In the genomic region with DNA sequence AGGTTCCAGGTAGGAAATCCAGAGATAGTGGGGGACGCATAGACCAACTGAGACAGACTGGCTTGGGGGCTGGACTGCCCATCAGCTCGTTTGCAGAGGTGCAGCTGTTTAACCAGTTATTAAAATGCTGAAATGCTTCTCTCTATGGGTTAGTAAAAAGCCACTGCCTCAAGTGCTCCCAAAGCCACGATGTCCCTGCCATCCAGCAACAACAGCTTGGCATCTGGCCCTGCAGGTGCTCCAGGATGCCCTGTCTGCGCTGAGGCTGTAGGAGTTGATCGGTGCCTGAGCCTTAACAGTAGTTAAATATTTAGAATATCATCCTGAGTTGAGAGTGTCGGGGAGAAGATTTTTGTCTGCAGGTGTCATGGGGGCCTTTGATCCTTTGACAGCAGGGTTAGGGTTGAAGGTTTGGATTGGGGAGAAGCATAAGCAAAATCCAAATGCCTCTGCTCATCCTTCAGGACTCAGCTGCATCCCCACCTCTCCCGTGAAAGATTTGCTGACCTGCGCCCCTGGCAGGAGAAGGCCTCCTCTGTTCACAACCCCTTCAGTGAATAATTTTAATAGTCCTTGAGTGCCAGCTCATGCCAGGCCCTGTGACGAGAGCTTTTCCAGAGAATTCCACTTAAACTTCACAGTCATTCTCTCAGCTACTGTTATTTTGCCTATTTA, we compare ENCODE assay signal across 20 cellular contexts.
"Had no signal": no experiment of that assay in that cellular context is flagged by ENCODE, and none has a peak within 500 bp of the region (broad histone marks: within the 10 kb centered on the region; RNA-seq: fewer than 3 reads in every experiment).

No MANE protein-coding gene starts in this region.

- DNase-seq: activated CD4-positive, alpha-beta T cell treated with anti-CD3 and anti-CD28 coated beads, Interleukin-2, amount 10 ng/mL, durations not matched to agents 24 days and 14 days; activated CD4-positive, CD25-positive, alpha-beta regulatory T cell; activated CD8-positive, alpha-beta T cell treated with anti-CD3 and anti-CD28 coated beads, Interleukin-2, amount 10 ng/mL, durations not matched to agents 7 days and 5 days; activated naive CD4-positive, alpha-beta T cell; activated naive CD8-positive, alpha-beta T cell treated with anti-CD3 and anti-CD28 coated beads, Interleukin-2, amount 10 ng/mL, durations not matched to agents 7 days and 5 days; anterior cingulate cortex; brain microvascular endothelial cell; foreskin fibroblast; glutamatergic neuron; kidney glomerular epithelial cell; left ventricle myocardium superior; naive thymus-derived CD8-positive, alpha-beta T cell; stimulated activated CD4-positive, alpha-beta T cell treated with anti-CD3 and anti-CD28 coated beads, Interleukin-12 subunit alpha, Interleukin-12 subunit beta, amount 100 ng/mL, for 4 hours; stimulated activated CD4-positive, alpha-beta T cell treated with anti-CD3 and anti-CD28 coated beads, Interleukin-2, amount 100 ng/mL, for 24 hours; uterus had no signal

- H3K27ac Mint-ChIP-seq: activated CD4-positive, alpha-beta T cell treated with anti-CD3 and anti-CD28 coated beads, Interleukin-2, amount 10 ng/mL, durations not matched to agents 24 days and 14 days; activated CD8-positive, alpha-beta T cell treated with anti-CD3 and anti-CD28 coated beads, Interleukin-2, amount 10 ng/mL, durations not matched to agents 7 days and 5 days; activated naive CD8-positive, alpha-beta T cell treated with anti-CD3 and anti-CD28 coated beads, Interleukin-2, amount 10 ng/mL, durations not matched to agents 7 days and 5 days; activated T-helper 1 cell treated with anti-CD3 and anti-CD28 coated beads, Interleukin-12 subunit alpha, Interleukin-12 subunit beta, Interleukin-2, Interleukin-4 antibody, amounts not matched to agents 30 ng/mL and 10 ng/mL and 1 ng/mL, durations not matched to agents 14 hours and 24 hours and 36 hours; memory B cell had no signal

- H3K4me3 ChIP-seq: coronary artery, uterus had no signal

- H3K36me3 ChIP-seq: brain microvascular endothelial cell, neutrophil, uterus had no signal

- H3K36me3 Mint-ChIP-seq: activated naive CD8-positive, alpha-beta T cell treated with anti-CD3 and anti-CD28 coated beads, Interleukin-2, amount 10 ng/mL, durations not matched to agents 7 days and 5 days; memory B cell had no signal

- ATAC-seq: activated CD8-positive, alpha-beta T cell treated with anti-CD3 and anti-CD28 coated beads, Interleukin-2, amount 10 ng/mL, durations not matched to agents 7 days and 5 days; left ventricle myocardium superior; naive thymus-derived CD8-positive, alpha-beta T cell had no signal

- H3K9me3 Mint-ChIP-seq: activated CD4-positive, alpha-beta T cell treated with anti-CD3 and anti-CD28 coated beads, Interleukin-2, amount 10 ng/mL, durations not matched to agents 24 days and 14 days; activated naive CD8-positive, alpha-beta T cell treated with anti-CD3 and anti-CD28 coated beads, Interleukin-2, amount 10 ng/mL, durations not matched to agents 7 days and 5 days; activated T-helper 1 cell treated with anti-CD3 and anti-CD28 coated beads, Interleukin-12 subunit alpha, Interleukin-12 subunit beta, Interleukin-2, Interleukin-4 antibody, amounts not matched to agents 30 ng/mL and 10 ng/mL and 1 ng/mL, durations not matched to agents 14 hours and 24 hours and 36 hours; central memory CD8-positive, alpha-beta T cell; memory B cell; naive thymus-derived CD8-positive, alpha-beta T cell had no signal

- H3K9me3 ChIP-seq: neutrophil, uterus had no signal

- H3K4me3 Mint-ChIP-seq: activated CD4-positive, alpha-beta T cell treated with anti-CD3 and anti-CD28 coated beads, Interleukin-2, amount 10 ng/mL, durations not matched to agents 24 days and 14 days; activated CD8-positive, alpha-beta T cell treated with anti-CD3 and anti-CD28 coated beads, Interleukin-2, amount 10 ng/mL, durations not matched to agents 7 days and 5 days; activated naive CD8-positive, alpha-beta T cell treated with anti-CD3 and anti-CD28 coated beads, Interleukin-2, amount 10 ng/mL, durations not matched to agents 7 days and 5 days; activated T-helper 1 cell treated with anti-CD3 and anti-CD28 coated beads, Interleukin-12 subunit alpha, Interleukin-12 subunit beta, Interleukin-2, Interleukin-4 antibody, amounts not matched to agents 30 ng/mL and 10 ng/mL and 1 ng/mL, durations not matched to agents 14 hours and 24 hours and 36 hours; central memory CD8-positive, alpha-beta T cell; memory B cell; naive thymus-derived CD8-positive, alpha-beta T cell had no signal

- H3K4me1 ChIP-seq: uterus had no signal

- H3K4me1 Mint-ChIP-seq: central memory CD8-positive, alpha-beta T cell; memory B cell had no signal

- H3K27me3 Mint-ChIP-seq: activated CD4-positive, alpha-beta T cell treated with anti-CD3 and anti-CD28 coated beads, Interleukin-2, amount 10 ng/mL, durations not matched to agents 24 days and 14 days; activated naive CD8-positive, alpha-beta T cell treated with anti-CD3 and anti-CD28 coated beads, Interleukin-2, amount 10 ng/mL, durations not matched to agents 7 days and 5 days; central memory CD8-positive, alpha-beta T cell; naive thymus-derived CD8-positive, alpha-beta T cell had no signal
